1 cellular context compared by ENCODE assay signal in the genomic region with DNA sequence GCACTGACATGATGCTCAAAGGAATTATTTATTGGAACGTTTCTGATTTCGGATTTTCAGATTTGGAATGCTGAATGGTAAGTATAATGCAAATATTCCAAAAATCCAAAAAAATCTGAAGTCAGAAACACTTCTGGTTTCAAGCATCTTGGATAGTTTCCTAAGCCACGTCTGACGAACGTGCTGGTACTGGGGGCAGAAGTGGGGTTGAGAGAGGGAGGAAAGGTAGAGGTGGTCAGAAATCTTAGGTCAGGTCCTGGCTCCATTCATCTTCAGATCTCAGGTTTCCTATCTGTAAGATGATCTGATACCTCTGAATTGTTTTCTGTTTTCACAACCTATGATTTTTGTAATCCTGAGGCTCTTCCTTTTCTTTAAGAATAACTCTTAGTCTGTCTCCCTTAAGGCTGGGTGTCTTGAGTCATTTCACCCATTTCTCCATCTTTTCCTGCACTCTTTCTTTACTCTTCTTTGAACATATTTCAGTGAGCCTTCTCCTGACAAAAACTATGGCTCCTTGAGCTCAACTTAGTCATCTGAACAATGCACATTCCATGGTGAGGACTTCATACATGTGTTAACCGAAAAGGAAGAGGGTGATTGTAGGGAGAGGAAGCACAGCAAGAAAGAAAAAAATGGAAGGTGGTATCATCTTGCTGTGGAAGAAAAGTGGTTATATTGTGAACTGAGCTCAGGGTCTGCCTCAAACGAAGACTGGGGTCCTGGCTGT.
TF ChIP-seq lines count a peak whose summit lies in the region.

No MANE protein-coding gene starts in this region.

TF ChIP-seq in GM23338, 12 proteins besides CTCF, POLR2A, EP300 and RAD21 (continued from another document):
- TF ChIP-seq, protein P1, sequence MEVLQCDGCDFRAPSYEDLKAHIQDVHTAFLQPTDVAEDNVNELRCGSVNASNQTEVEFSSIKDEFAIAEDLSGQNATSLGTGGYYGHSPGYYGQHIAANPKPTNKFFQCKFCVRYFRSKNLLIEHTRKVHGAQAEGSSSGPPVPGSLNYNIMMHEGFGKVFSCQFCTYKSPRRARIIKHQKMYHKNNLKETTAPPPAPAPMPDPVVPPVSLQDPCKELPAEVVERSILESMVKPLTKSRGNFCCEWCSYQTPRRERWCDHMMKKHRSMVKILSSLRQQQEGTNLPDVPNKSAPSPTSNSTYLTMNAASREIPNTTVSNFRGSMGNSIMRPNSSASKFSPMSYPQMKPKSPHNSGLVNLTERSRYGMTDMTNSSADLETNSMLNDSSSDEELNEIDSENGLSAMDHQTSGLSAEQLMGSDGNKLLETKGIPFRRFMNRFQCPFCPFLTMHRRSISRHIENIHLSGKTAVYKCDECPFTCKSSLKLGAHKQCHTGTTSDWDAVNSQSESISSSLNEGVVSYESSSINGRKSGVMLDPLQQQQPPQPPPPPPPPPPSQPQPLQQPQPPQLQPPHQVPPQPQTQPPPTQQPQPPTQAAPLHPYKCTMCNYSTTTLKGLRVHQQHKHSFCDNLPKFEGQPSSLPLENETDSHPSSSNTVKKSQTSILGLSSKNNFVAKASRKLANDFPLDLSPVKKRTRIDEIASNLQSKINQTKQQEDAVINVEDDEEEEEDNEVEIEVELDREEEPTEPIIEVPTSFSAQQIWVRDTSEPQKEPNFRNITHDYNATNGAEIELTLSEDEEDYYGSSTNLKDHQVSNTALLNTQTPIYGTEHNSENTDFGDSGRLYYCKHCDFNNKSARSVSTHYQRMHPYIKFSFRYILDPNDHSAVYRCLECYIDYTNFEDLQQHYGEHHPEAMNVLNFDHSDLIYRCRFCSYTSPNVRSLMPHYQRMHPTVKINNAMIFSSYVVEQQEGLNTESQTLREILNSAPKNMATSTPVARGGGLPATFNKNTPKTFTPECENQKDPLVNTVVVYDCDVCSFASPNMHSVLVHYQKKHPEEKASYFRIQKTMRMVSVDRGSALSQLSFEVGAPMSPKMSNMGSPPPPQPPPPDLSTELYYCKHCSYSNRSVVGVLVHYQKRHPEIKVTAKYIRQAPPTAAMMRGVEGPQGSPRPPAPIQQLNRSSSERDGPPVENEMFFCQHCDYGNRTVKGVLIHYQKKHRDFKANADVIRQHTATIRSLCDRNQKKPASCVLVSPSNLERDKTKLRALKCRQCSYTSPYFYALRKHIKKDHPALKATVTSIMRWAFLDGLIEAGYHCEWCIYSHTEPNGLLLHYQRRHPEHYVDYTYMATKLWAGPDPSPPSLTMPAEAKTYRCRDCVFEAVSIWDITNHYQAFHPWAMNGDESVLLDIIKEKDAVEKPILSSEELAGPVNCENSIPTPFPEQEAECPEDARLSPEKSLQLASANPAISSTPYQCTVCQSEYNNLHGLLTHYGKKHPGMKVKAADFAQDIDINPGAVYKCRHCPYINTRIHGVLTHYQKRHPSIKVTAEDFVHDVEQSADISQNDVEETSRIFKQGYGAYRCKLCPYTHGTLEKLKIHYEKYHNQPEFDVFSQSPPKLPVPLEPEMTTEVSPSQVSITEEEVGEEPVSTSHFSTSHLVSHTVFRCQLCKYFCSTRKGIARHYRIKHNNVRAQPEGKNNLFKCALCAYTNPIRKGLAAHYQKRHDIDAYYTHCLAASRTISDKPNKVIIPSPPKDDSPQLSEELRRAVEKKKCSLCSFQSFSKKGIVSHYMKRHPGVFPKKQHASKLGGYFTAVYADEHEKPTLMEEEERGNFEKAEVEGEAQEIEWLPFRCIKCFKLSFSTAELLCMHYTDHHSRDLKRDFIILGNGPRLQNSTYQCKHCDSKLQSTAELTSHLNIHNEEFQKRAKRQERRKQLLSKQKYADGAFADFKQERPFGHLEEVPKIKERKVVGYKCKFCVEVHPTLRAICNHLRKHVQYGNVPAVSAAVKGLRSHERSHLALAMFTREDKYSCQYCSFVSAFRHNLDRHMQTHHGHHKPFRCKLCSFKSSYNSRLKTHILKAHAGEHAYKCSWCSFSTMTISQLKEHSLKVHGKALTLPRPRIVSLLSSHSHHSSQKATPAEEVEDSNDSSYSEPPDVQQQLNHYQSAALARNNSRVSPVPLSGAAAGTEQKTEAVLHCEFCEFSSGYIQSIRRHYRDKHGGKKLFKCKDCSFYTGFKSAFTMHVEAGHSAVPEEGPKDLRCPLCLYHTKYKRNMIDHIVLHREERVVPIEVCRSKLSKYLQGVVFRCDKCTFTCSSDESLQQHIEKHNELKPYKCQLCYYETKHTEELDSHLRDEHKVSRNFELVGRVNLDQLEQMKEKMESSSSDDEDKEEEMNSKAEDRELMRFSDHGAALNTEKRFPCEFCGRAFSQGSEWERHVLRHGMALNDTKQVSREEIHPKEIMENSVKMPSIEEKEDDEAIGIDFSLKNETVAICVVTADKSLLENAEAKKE (CRISPR knock-in tag; IDR thresholded peaks at IDR 0.05) = no peak
- TF ChIP-seq POLR2AphosphoS5 (IDR thresholded peaks at IDR 0.05; ENCODE audit: low read depth) = no peak
- no peak for TF ChIP-seq STAT1 (IDR thresholded peaks at IDR 0.05; ENCODE audit: unreplicated experiment)
- TF ChIP-seq JUNB (IDR thresholded peaks at IDR 0.05; ENCODE audit: unreplicated experiment) = no peak
- no peak for TF ChIP-seq ZNF114 (CRISPR knock-in tag; IDR thresholded peaks at IDR 0.05)
- no peak for TF ChIP-seq ZNF331 (CRISPR knock-in tag; IDR thresholded peaks at IDR 0.05; ENCODE audit: low read depth)
- TF ChIP-seq EZH2phosphoT487 (IDR thresholded peaks at IDR 0.05; ENCODE audit: unreplicated experiment) = no peak
- TF ChIP-seq, protein P2, sequence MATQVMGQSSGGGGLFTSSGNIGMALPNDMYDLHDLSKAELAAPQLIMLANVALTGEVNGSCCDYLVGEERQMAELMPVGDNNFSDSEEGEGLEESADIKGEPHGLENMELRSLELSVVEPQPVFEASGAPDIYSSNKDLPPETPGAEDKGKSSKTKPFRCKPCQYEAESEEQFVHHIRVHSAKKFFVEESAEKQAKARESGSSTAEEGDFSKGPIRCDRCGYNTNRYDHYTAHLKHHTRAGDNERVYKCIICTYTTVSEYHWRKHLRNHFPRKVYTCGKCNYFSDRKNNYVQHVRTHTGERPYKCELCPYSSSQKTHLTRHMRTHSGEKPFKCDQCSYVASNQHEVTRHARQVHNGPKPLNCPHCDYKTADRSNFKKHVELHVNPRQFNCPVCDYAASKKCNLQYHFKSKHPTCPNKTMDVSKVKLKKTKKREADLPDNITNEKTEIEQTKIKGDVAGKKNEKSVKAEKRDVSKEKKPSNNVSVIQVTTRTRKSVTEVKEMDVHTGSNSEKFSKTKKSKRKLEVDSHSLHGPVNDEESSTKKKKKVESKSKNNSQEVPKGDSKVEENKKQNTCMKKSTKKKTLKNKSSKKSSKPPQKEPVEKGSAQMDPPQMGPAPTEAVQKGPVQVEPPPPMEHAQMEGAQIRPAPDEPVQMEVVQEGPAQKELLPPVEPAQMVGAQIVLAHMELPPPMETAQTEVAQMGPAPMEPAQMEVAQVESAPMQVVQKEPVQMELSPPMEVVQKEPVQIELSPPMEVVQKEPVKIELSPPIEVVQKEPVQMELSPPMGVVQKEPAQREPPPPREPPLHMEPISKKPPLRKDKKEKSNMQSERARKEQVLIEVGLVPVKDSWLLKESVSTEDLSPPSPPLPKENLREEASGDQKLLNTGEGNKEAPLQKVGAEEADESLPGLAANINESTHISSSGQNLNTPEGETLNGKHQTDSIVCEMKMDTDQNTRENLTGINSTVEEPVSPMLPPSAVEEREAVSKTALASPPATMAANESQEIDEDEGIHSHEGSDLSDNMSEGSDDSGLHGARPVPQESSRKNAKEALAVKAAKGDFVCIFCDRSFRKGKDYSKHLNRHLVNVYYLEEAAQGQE (IDR thresholded peaks at IDR 0.05; ENCODE audit: unreplicated experiment) = no peak
- no peak for TF ChIP-seq NANOG (IDR thresholded peaks at IDR 0.05; ENCODE audit: borderline replicate concordance)
- TF ChIP-seq EZH2 (IDR thresholded peaks at IDR 0.05; ENCODE audit: low read depth, unreplicated experiment) = no peak
